In the genomic region with DNA sequence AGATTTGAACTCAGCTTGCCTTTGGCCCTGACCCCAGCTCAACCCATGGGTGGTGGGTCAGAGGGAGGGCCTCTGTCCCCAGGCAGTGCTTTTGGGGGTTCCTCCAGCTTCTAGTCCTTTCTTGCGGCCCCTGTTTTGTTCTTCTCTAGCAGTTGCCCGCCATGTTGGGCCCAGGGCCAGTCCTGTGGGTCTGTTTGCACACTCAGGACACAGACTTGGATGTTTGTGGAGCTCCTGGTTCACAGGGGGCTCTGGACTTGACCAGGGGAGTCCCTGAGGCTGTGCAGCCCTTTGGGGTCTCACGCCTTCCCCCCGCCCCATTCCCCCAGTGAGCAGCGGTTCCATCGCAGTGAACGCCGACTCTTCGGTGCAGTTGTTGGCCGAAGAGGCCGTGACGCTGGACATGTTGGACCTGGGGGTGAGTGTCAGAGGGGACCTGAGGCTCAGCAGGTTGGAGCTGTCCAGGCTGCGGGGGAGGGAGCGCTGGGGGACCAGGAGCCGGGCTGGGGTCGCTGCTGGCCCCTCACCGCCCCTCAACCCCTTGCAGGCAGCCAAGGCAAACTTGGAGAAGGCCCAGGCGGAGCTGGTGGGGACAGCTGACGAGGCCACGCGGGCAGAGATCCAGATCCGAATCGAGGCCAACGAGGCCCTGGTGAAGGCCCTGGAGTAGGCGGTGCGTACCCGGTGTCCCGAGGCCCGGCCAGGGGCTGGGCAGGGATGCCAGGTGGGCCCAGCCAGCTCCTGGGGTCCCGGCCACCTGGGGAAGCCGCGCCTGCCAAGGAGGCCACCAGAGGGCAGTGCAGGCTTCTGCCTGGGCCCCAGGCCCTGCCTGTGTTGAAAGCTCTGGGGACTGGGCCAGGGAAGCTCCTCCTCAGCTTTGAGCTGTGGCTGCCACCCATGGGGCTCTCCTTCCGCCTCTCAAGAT, we compare ENCODE assay signal across 8 cellular contexts. TPM values are rescaled to one million over a fixed set of nuclear protein-coding genes. Genes with fewer than 3 reads are reported as not detected.
DNase-seq lines count a peak whose midpoint lies in the region; ATAC-seq and TF ChIP-seq lines count a peak whose summit lies in the region.

No MANE protein-coding gene starts in this region.

- peaks cover 2% of the 10 kb centered on the region for H3K36me3 Mint-ChIP-seq in IgD-negative memory B cell
- H3K36me3 Mint-ChIP-seq in activated naive CD4-positive, alpha-beta T cell treated with anti-CD3 and anti-CD28 coated beads, Interleukin-2, amount 50 U/mL, for 24 hours: no peaks in the 10 kb centered on the region
- no peaks in the 10 kb centered on the region for H3K36me3 Mint-ChIP-seq in type B pancreatic cell

- H3K27me3 Mint-ChIP-seq in IgD-negative memory B cell: peaks cover 2% of the 10 kb centered on the region
- H3K27me3 Mint-ChIP-seq in activated naive CD4-positive, alpha-beta T cell treated with anti-CD3 and anti-CD28 coated beads, Interleukin-2, amount 50 U/mL, for 24 hours: no peaks in the 10 kb centered on the region
- H3K27me3 Mint-ChIP-seq in type B pancreatic cell: no peaks in the 10 kb centered on the region

- H3K4me1 Mint-ChIP-seq in IgD-negative memory B cell: peaks cover 10 to 19% (median 11%) of the 10 kb centered on the region in 3 donors
- peaks cover 14% of the 10 kb centered on the region for H3K4me1 Mint-ChIP-seq in activated naive CD4-positive, alpha-beta T cell treated with anti-CD3 and anti-CD28 coated beads, Interleukin-2, amount 50 U/mL, for 24 hours
- peaks cover 5% of the 10 kb centered on the region for H3K4me1 Mint-ChIP-seq in type B pancreatic cell (ENCODE audit: unreplicated experiment)

- peak; percentile 94 for TF ChIP-seq CTCF in type B pancreatic cell (conservative IDR thresholded peaks at IDR 0.05)

- H3K9me3 Mint-ChIP-seq in IgD-negative memory B cell (no peaks in the 10 kb centered on the region), type B pancreatic cell (no peaks in the 10 kb centered on the region)
- no peaks in the 10 kb centered on the region for H3K9me3 Mint-ChIP-seq in activated naive CD4-positive, alpha-beta T cell treated with anti-CD3 and anti-CD28 coated beads, Interleukin-2, amount 50 U/mL, for 24 hours

- H3K4me3 Mint-ChIP-seq in IgD-negative memory B cell: peak overlapping the region; percentile 80 to 96 (median 90)
- peak overlapping the region; percentile 71 for H3K4me3 Mint-ChIP-seq in activated naive CD4-positive, alpha-beta T cell treated with anti-CD3 and anti-CD28 coated beads, Interleukin-2, amount 50 U/mL, for 24 hours
- peak overlapping the region; percentile 87 for H3K4me3 Mint-ChIP-seq in type B pancreatic cell

- DNase-seq in DMS 273 treated with DMSO at 0.1 percent for 48 hours (lab: John Stamatoyannopoulos, UW) (peak; percentile 61), SKM-1 (lab: John Stamatoyannopoulos, UW; ENCODE audit: unreplicated experiment) (peak; percentile 63), glomerular visceral epithelial cell (ENCODE audit: extremely low spot score) (peak; percentile 84), pons (ENCODE audit: low spot score) (peak; percentile 80), type B pancreatic cell (ENCODE audit: extremely low spot score, unreplicated experiment) (no peak)

- no peak for ATAC-seq in GM21367 (IDR thresholded peaks at IDR 0.05; ENCODE audit: unreplicated experiment)

- peak overlapping the region; percentile 83 to 100 (median 87) for H3K27ac Mint-ChIP-seq in IgD-negative memory B cell
- H3K27ac Mint-ChIP-seq in activated naive CD4-positive, alpha-beta T cell treated with anti-CD3 and anti-CD28 coated beads, Interleukin-2, amount 50 U/mL, for 24 hours: no peak overlapping the region
- peak overlapping the region; percentile 87 for H3K27ac Mint-ChIP-seq in type B pancreatic cell

RNA-seq across cellular contexts. Expression of a gene that starts 2.5 kb away (rescaled TPM):
- polyA plus RNA-seq in IgD-negative memory B cell: 339 TPM
- 165 and 197 TPM in 2 replicates for total RNA-seq in type B pancreatic cell (ENCODE audit: low replicate concordance)

RNA-seq across cellular contexts. Expression of a gene that starts 4.4 kb away (rescaled TPM):
- polyA plus RNA-seq in IgD-negative memory B cell: 4.8 TPM
- 122 and 127 TPM in 2 replicates for total RNA-seq in type B pancreatic cell (ENCODE audit: low replicate concordance)

RNA-seq across cellular contexts. Expression of a gene that starts 6.2 kb away (rescaled TPM):
- not detected for polyA plus RNA-seq in IgD-negative memory B cell
- 8.9 and 10.8 TPM in 2 replicates for total RNA-seq in type B pancreatic cell (ENCODE audit: low replicate concordance)

RNA-seq across cellular contexts. Expression of a gene that starts 25.1 kb away (rescaled TPM):
- 377 TPM for polyA plus RNA-seq in IgD-negative memory B cell
- total RNA-seq in type B pancreatic cell (ENCODE audit: low replicate concordance): 316 and 421 TPM in 2 replicates

RNA-seq across cellular contexts. Expression of a gene that starts 31.3 kb away (rescaled TPM):
- 115 TPM for polyA plus RNA-seq in IgD-negative memory B cell
- 30.6 and 36.4 TPM in 2 replicates for total RNA-seq in type B pancreatic cell (ENCODE audit: low replicate concordance)
